20 cellular contexts compared by ENCODE assay signal in genomic region chr6:24950210-24950941, GRCh38. TPM values are rescaled to one million over a fixed set of nuclear protein-coding genes. Genes with fewer than 3 reads are reported as not detected.
DNase-seq lines count a peak whose midpoint lies in the region; ATAC-seq lines count a peak whose summit lies in the region.
"Had no signal": no experiment of that assay in that cellular context is flagged by ENCODE, and none has a peak within 500 bp of the region (broad histone marks: within the 10 kb centered on the region; RNA-seq: fewer than 3 reads in every experiment).

No MANE protein-coding gene starts in this region.

- CTCF ChIA-PET in activated CD4-positive, alpha-beta memory T cell treated with anti-CD3 and anti-CD28 coated beads, Interleukin-2, amount 10 ng/mL, durations not matched to agents 7 days and 5 days (lab: Charles Lee) = interaction anchor here (1.8 to 7.5 kb wide), 3 partner anchors 14 to 94 kb away, joined by 5 to 200 read pairs (median 69); partner anchors contain the start of gene RIPOR2

- ATAC-seq in memory B cell (ENCODE audit: low read depth) (no peak), HG03025 (IDR thresholded peaks at IDR 0.05; ENCODE audit: low FRiP score, unreplicated experiment) (no peak), HG03039 (IDR thresholded peaks at IDR 0.05; ENCODE audit: unreplicated experiment) (no peak)

- peaks cover 15% of the 10 kb centered on the region for H3K36me3 Mint-ChIP-seq in activated naive CD4-positive, alpha-beta T cell treated with anti-CD3 and anti-CD28 coated beads, Interleukin-2, amount 50 U/mL, for 24 hours
- peaks cover 38% of the 10 kb centered on the region for H3K36me3 Mint-ChIP-seq in activated CD4-positive, alpha-beta memory T cell treated with anti-CD3 and anti-CD28 coated beads, Interleukin-2, amount 10 ng/mL, durations not matched to agents 7 days and 5 days (ENCODE audit: low read depth)
- H3K36me3 Mint-ChIP-seq in memory B cell = peaks cover 11% of the 10 kb centered on the region

- H3K27me3 Mint-ChIP-seq in activated naive CD4-positive, alpha-beta T cell treated with anti-CD3 and anti-CD28 coated beads, Interleukin-2, amount 50 U/mL, for 24 hours = no peaks in the 10 kb centered on the region
- no peaks in the 10 kb centered on the region for H3K27me3 Mint-ChIP-seq in activated CD4-positive, alpha-beta memory T cell treated with anti-CD3 and anti-CD28 coated beads, Interleukin-2, amount 10 ng/mL, durations not matched to agents 7 days and 5 days
- H3K27me3 Mint-ChIP-seq in memory B cell = no peaks in the 10 kb centered on the region

- POLR2A ChIA-PET in activated CD4-positive, alpha-beta memory T cell treated with anti-CD3 and anti-CD28 coated beads, Interleukin-2, amount 10 ng/mL, durations not matched to agents 7 days and 5 days (lab: Charles Lee) = interaction anchor here (0.8 to 15.6 kb wide), 20 partner anchors 11 to 1206 kb away, joined by 3 to 839 read pairs (median 9); partner anchors contain the start of gene RIPOR2

- peak overlapping the region; percentile 99 for H3K27ac Mint-ChIP-seq in activated naive CD4-positive, alpha-beta T cell treated with anti-CD3 and anti-CD28 coated beads, Interleukin-2, amount 50 U/mL, for 24 hours
- H3K27ac Mint-ChIP-seq in activated CD4-positive, alpha-beta memory T cell treated with anti-CD3 and anti-CD28 coated beads, Interleukin-2, amount 10 ng/mL, durations not matched to agents 7 days and 5 days = peak overlapping the region; percentile 95
- H3K27ac Mint-ChIP-seq in memory B cell = peak overlapping the region; percentile 99

- peaks cover 87% of the 10 kb centered on the region for H3K4me1 Mint-ChIP-seq in activated naive CD4-positive, alpha-beta T cell treated with anti-CD3 and anti-CD28 coated beads, Interleukin-2, amount 50 U/mL, for 24 hours
- peaks cover 84% of the 10 kb centered on the region for H3K4me1 Mint-ChIP-seq in activated CD4-positive, alpha-beta memory T cell treated with anti-CD3 and anti-CD28 coated beads, Interleukin-2, amount 10 ng/mL, durations not matched to agents 7 days and 5 days
- H3K4me1 Mint-ChIP-seq in memory B cell = peaks cover 62% of the 10 kb centered on the region
- H3K4me1 Mint-ChIP-seq: neural crest cell had no signal

- peaks cover 14% of the 10 kb centered on the region for H3K9me3 Mint-ChIP-seq in activated naive CD4-positive, alpha-beta T cell treated with anti-CD3 and anti-CD28 coated beads, Interleukin-2, amount 50 U/mL, for 24 hours
- H3K9me3 Mint-ChIP-seq in activated CD4-positive, alpha-beta memory T cell treated with anti-CD3 and anti-CD28 coated beads, Interleukin-2, amount 10 ng/mL, durations not matched to agents 7 days and 5 days = peaks cover 12% of the 10 kb centered on the region
- H3K9me3 Mint-ChIP-seq in memory B cell = peaks cover 9% of the 10 kb centered on the region
- H3K9me3 Mint-ChIP-seq: neural crest cell had no signal

- H3K4me3 Mint-ChIP-seq in activated naive CD4-positive, alpha-beta T cell treated with anti-CD3 and anti-CD28 coated beads, Interleukin-2, amount 50 U/mL, for 24 hours = peak overlapping the region; percentile 75
- H3K4me3 Mint-ChIP-seq in activated CD4-positive, alpha-beta memory T cell treated with anti-CD3 and anti-CD28 coated beads, Interleukin-2, amount 10 ng/mL, durations not matched to agents 7 days and 5 days = peak overlapping the region; percentile 28
- peak overlapping the region; percentile 22 for H3K4me3 Mint-ChIP-seq in memory B cell
- H3K4me3 Mint-ChIP-seq: neural crest cell had no signal

- no peak for DNase-seq in activated naive CD4-positive, alpha-beta T cell (lab: John Stamatoyannopoulos, UW)
- DNase-seq in activated CD4-positive, alpha-beta memory T cell treated with anti-CD3 and anti-CD28 coated beads, Interleukin-2, amount 10 ng/mL, durations not matched to agents 7 days and 5 days = no peak
- DNase-seq in memory B cell (ENCODE audit: low spot score in 2 of 2) = no peak
- no peak for DNase-seq in putamen (ENCODE audit: low spot score)
- DNase-seq in AML-193 (lab: John Stamatoyannopoulos, UW) = no peak
- DNase-seq: activated CD4-positive, alpha-beta T cell treated with anti-CD3 and anti-CD28 coated beads for 48 hours; activated gamma-delta T cell treated with Interleukin-2 at 50 U/mL for 16 hours; esophagus squamous epithelium; GF-D8; HCEC 1CT; MG63; NCI-H1694; NCI-H345; SIG-M5; stimulated activated CD4-positive, alpha-beta T cell treated with anti-CD3 and anti-CD28 coated beads, Interleukin-15, amount 100 ng/mL, for 24 hours; T1000 had no signal

RNA-seq across cellular contexts. Expression of gene RIPOR2, which starts 14.6 kb away (rescaled TPM):
- 100 to 1,000 TPM; 234 to 240 TPM for total RNA-seq in activated CD4-positive, alpha-beta memory T cell treated with anti-CD3 and anti-CD28 coated beads, Interleukin-2, amount 10 ng/mL, durations not matched to agents 7 days and 5 days

Comparison
In these comparisons a context has a peak if more than half of its experiments do, and no peak if none do; other contexts are left out.
1. H3K4me3 Mint-ChIP-seq: peak in every context shown above with its lines; median percentile 75 in activated naive CD4-positive, alpha-beta T cell treated with anti-CD3 and anti-CD28 coated beads, Interleukin-2, amount 50 U/mL, for 24 hours; 28 in activated CD4-positive, alpha-beta memory T cell treated with anti-CD3 and anti-CD28 coated beads, Interleukin-2, amount 10 ng/mL, durations not matched to agents 7 days and 5 days; 22 in memory B cell.